Comparison of ENCODE assay signal across 1 cellular context in genomic region chr4:163256680-163257343, GRCh38.
TF ChIP-seq lines count a peak whose summit lies in the region.

No MANE protein-coding gene starts in this region.

TF ChIP-seq in HepG2, 621 proteins besides CTCF, POLR2A, EP300 and RAD21 (continued from another document):
- no peak for TF ChIP-seq ZBTB46 (CRISPR knock-in tag; IDR thresholded peaks at IDR 0.05; ENCODE audit: borderline replicate concordance)
- TF ChIP-seq NFYB (CRISPR knock-in tag; IDR thresholded peaks at IDR 0.05), result no peak
- TF ChIP-seq TOE1 (CRISPR knock-in tag; IDR thresholded peaks at IDR 0.05), result no peak
- no peak for TF ChIP-seq DRAP1 (CRISPR knock-in tag; IDR thresholded peaks at IDR 0.05)
- TF ChIP-seq ATM (IDR thresholded peaks at IDR 0.05; ENCODE audit: borderline replicate concordance), result no peak
- no peak for TF ChIP-seq RXRB (CRISPR knock-in tag; IDR thresholded peaks at IDR 0.05; ENCODE audit: borderline replicate concordance)
- no peak for TF ChIP-seq ZNF260 (CRISPR knock-in tag; IDR thresholded peaks at IDR 0.05; ENCODE audit: borderline replicate concordance, low read depth)
- TF ChIP-seq MTA3 (CRISPR knock-in tag; IDR thresholded peaks at IDR 0.05), result no peak
- no peak for TF ChIP-seq NFIC (IDR thresholded peaks at IDR 0.05; ENCODE audit: low read length)
- no peak for TF ChIP-seq HNRNPUL1 (IDR thresholded peaks at IDR 0.05; ENCODE audit: low read depth, low read length)
- TF ChIP-seq SYNCRIP (IDR thresholded peaks at IDR 0.05; ENCODE audit: insufficient read depth, low read depth, low read length), result no peak
